ENCODE assay signal across 13 cellular contexts in genomic region chr3:100110101-100110500, GRCh38. TPM values are rescaled to one million over a fixed set of nuclear protein-coding genes. Genes with fewer than 3 reads are reported as not detected.
DNase-seq lines count a peak whose midpoint lies in the region; ATAC-seq and TF ChIP-seq lines count a peak whose summit lies in the region.
"Had no signal": no experiment of that assay in that cellular context is flagged by ENCODE, and none has a peak within 500 bp of the region (broad histone marks: within the 10 kb centered on the region; RNA-seq: fewer than 3 reads in every experiment).

No MANE protein-coding gene starts in this region.

- no peak overlapping the region for H3K9ac ChIP-seq in mesenchymal stem cell (ENCODE audit: low read length)

- TF ChIP-seq CTCF in gastrocnemius medialis (IDR thresholded peaks at IDR 0.05 in 4 of 5, conservative IDR thresholded peaks at IDR 0.05 in 1 of 5) = no peak

- H2BK5ac ChIP-seq in mesenchymal stem cell (ENCODE audit: low read depth, low read length, poor library complexity, severe bottlenecking) = no peak overlapping the region

- H3K36me3 ChIP-seq in mesenchymal stem cell (ENCODE audit: control insufficient read depth in 1 of 2, insufficient read depth in 2 of 2, low read depth in 1 of 2, low read length in 2 of 2) = no peaks in the 10 kb centered on the region
- H3K36me3 ChIP-seq in gastrocnemius medialis = no peaks in the 10 kb centered on the region

- no peak overlapping the region for H3K23ac ChIP-seq in mesenchymal stem cell (ENCODE audit: low read length in 2 of 2)

- ATAC-seq in right cardiac atrium = no peak
- ATAC-seq in gastrocnemius medialis = no peak
- ATAC-seq in HG02970 (IDR thresholded peaks at IDR 0.05; ENCODE audit: low FRiP score, unreplicated experiment) = no peak
- ATAC-seq: GM12878, GM23338 had no signal

- peak overlapping the region in 1 of 2 experiments; percentile 28 for H3K4ac ChIP-seq in mesenchymal stem cell (ENCODE audit: low read depth in 1 of 2, low read length in 2 of 2)

- no peaks in the 10 kb centered on the region for H3K27me3 ChIP-seq in right cardiac atrium (ENCODE audit: control insufficient read depth, insufficient read depth)
- H3K27me3 ChIP-seq in mesenchymal stem cell (ENCODE audit: control insufficient read depth in 1 of 2, insufficient read depth in 1 of 2, low read length in 2 of 2) = no peaks in the 10 kb centered on the region
- no peaks in the 10 kb centered on the region for H3K27me3 ChIP-seq in gastrocnemius medialis

- TF ChIP-seq POLR2A in gastrocnemius medialis (IDR thresholded peaks at IDR 0.05) = no peak

- H2BK120ac ChIP-seq in mesenchymal stem cell (ENCODE audit: low read depth, low read length) = no peak overlapping the region

- H3K9me3 ChIP-seq in right cardiac atrium (ENCODE audit: control insufficient read depth, low read length) (no peaks in the 10 kb centered on the region), mesenchymal stem cell (ENCODE audit: control insufficient read depth, low read length) (no peaks in the 10 kb centered on the region), gastrocnemius medialis (no peaks in the 10 kb centered on the region)

- DNase-seq in right cardiac atrium = no peak
- no peak for DNase-seq in cardiac septum (ENCODE audit: low spot score)
- DNase-seq in mesenchymal stem cell = no peak
- no peak for DNase-seq in gastrocnemius medialis
- DNase-seq in midbrain (lab: John Stamatoyannopoulos, UW) = no peak
- no peak for DNase-seq in activated gamma-delta T cell (lab: John Stamatoyannopoulos, UW)
- DNase-seq: CD4-positive, alpha-beta memory T cell; DMS79; H7 had no signal

- H2BK15ac ChIP-seq in mesenchymal stem cell (ENCODE audit: low read depth, poor library complexity, severe bottlenecking) = no peak overlapping the region

- H3K27ac ChIP-seq in right cardiac atrium (ENCODE audit: low read length) = no peak overlapping the region
- no peak overlapping the region for H3K27ac ChIP-seq in mesenchymal stem cell (ENCODE audit: low read length, poor library complexity, severe bottlenecking)
- peak overlapping the region; percentile 84 to 92 (median 86) for H3K27ac ChIP-seq in gastrocnemius medialis
- H3K27ac ChIP-seq: C4-2B had no signal

- WGBS in right cardiac atrium = 55% methylated on average over 1 of the region's 1 CpG
- WGBS in mesenchymal stem cell = 73% methylated on average over 1 of the region's 1 CpG

- H3K18ac ChIP-seq in mesenchymal stem cell (ENCODE audit: low read depth in 1 of 2, low read length in 2 of 2) = peak overlapping the region; percentile 42 to 44

- intact Hi-C loops in right cardiac atrium (cut with DNase I) (no loop called here), cardiac septum (cut with DNase I) (no loop called here), gastrocnemius medialis (cut with DNase I; ENCODE audit: low total_unique reads) (loop anchor here (5.0 kb wide), 1 partner anchor 138 kb away; no protein-coding TSS in a partner anchor)

- H2BK12ac ChIP-seq in mesenchymal stem cell (ENCODE audit: low read length in 2 of 2) = no peak overlapping the region

- peak overlapping the region; percentile 11 for H3K4me3 ChIP-seq in right cardiac atrium (ENCODE audit: low read length)
- no peak overlapping the region for H3K4me3 ChIP-seq in mesenchymal stem cell (ENCODE audit: insufficient read depth in 1 of 2, low read depth in 1 of 2, low read length in 2 of 2)
- H3K4me3 ChIP-seq in gastrocnemius medialis = peak overlapping the region; percentile 8 to 46 (median 38)
- H3K4me3 ChIP-seq: GM12878, GM23338 had no signal

- H4K8ac ChIP-seq in mesenchymal stem cell (ENCODE audit: low read length) = peak overlapping the region; percentile 20

- no peak overlapping the region for H4K91ac ChIP-seq in mesenchymal stem cell (ENCODE audit: low read length)

- H2AK5ac ChIP-seq in mesenchymal stem cell (ENCODE audit: low read length, severe bottlenecking) = no peak overlapping the region

- no peak overlapping the region for H3K4me2 ChIP-seq in mesenchymal stem cell (ENCODE audit: low read length, poor library complexity, severe bottlenecking)
- H3K4me2 ChIP-seq: GM23338 had no signal

- H3K79me1 ChIP-seq in mesenchymal stem cell (replicated peaks; ENCODE audit: low read length, poor library complexity, severe bottlenecking) = no peaks in the 10 kb centered on the region

- no peak overlapping the region for H2AFZ ChIP-seq in mesenchymal stem cell (ENCODE audit: low read depth, low read length)
- H2AFZ ChIP-seq: GM23338 had no signal

- no peak overlapping the region for H3K14ac ChIP-seq in mesenchymal stem cell (ENCODE audit: low read length in 2 of 2)

- H3K4me1 ChIP-seq in right cardiac atrium (ENCODE audit: control insufficient read depth, insufficient read depth, low read length) = peaks cover 5% of the 10 kb centered on the region
- H3K4me1 ChIP-seq in mesenchymal stem cell (ENCODE audit: control insufficient read depth, insufficient read depth, low read depth, low read length) = no peaks in the 10 kb centered on the region
- H3K4me1 ChIP-seq in gastrocnemius medialis = peaks cover 63 to 86% of the 10 kb centered on the region in 2 donors

- in situ Hi-C loops in gastrocnemius medialis (cut with MboI; ENCODE audit: low sequenced_read_pairs in 4 of 4) = no loop called here

RNA-seq across cellular contexts. Expression of gene FILIP1L, which starts 4.2 kb away (rescaled TPM):
- 10 to 100 TPM; 53.6 to 88.3 (median 68.7) TPM for total RNA-seq in right cardiac atrium
- 42.2 TPM for polyA plus RNA-seq in right cardiac atrium
- total RNA-seq in cardiac septum = 120 TPM
- 200 TPM for polyA plus RNA-seq in mesenchymal stem cell (2013, experiment 1 of 2)
- polyA plus RNA-seq in mesenchymal stem cell (2013, experiment 2 of 2) = 198 TPM
- 100 to 1,000 TPM in 2 of 4 donors, 10 to 100 TPM in 2; 87.1 to 115 (median 99.6) TPM for total RNA-seq in gastrocnemius medialis
- total RNA-seq: CD4-positive, alpha-beta memory T cell; GM23338 had no signal

Comparison
In these comparisons a context has a peak if more than half of its experiments do, and no peak if none do; other contexts are left out.
1. H3K27ac ChIP-seq: peak in gastrocnemius medialis (4 of 4); none in right cardiac atrium (single experiment) and mesenchymal stem cell (single experiment).
2. H3K4me3 ChIP-seq: peak in right cardiac atrium (single experiment) and gastrocnemius medialis (4 of 4); none in mesenchymal stem cell (0 of 2).